22 cellular contexts compared by ENCODE assay signal in genomic region chr5:173675287-173675996, GRCh38.
"Had no signal": no experiment of that assay in that cellular context is flagged by ENCODE, and none has a peak within 500 bp of the region (broad histone marks: within the 10 kb centered on the region; RNA-seq: fewer than 3 reads in every experiment).

No MANE protein-coding gene starts in this region.

- H3K4me1 ChIP-seq: foreskin keratinocyte had no signal

- H3K9me3 Mint-ChIP-seq: activated naive CD4-positive, alpha-beta T cell treated with anti-CD3 and anti-CD28 coated beads, Interleukin-2, amount 10 ng/mL, durations not matched to agents 7 days and 5 days; central memory CD8-positive, alpha-beta T cell; dendritic cell treated with granulocyte-macrophage colony-stimulating factor and Interleukin-4, amounts not matched to agents 40 ng/mL and 50 ng/mL, for 4 days; memory B cell; natural killer cell treated with Interleukin-12 subunit alpha and Interleukin-12 subunit beta and Interleukin-15 and Interleukin-18, amount 100 ng/mL, for 72 hours had no signal

- H3K27ac ChIP-seq: breast epithelium, esophagus muscularis mucosa, foreskin keratinocyte, spleen, suprapubic skin, tibial artery, upper lobe of right lung had no signal

- ATAC-seq: activated CD4-positive, alpha-beta T cell treated with anti-CD3 and anti-CD28 coated beads for 36 hours; activated CD8-positive, alpha-beta memory T cell treated with anti-CD3 and anti-CD28 coated beads, Interleukin-2, amount 10 ng/mL, durations not matched to agents 7 days and 5 days; activated CD8-positive, alpha-beta T cell treated with anti-CD3 and anti-CD28 coated beads, Interleukin-2, amount 10 ng/mL, durations not matched to agents 7 days and 5 days; foreskin keratinocyte; natural killer cell treated with Interleukin-12 subunit alpha and Interleukin-12 subunit beta and Interleukin-15 and Interleukin-18, amount 100 ng/mL, for 72 hours; upper lobe of right lung had no signal

- H3K4me1 Mint-ChIP-seq: activated CD8-positive, alpha-beta memory T cell treated with anti-CD3 and anti-CD28 coated beads, Interleukin-2, amount 10 ng/mL, durations not matched to agents 7 days and 5 days; activated naive CD4-positive, alpha-beta T cell treated with anti-CD3 and anti-CD28 coated beads, Interleukin-2, amount 10 ng/mL, durations not matched to agents 7 days and 5 days; activated naive CD8-positive, alpha-beta T cell treated with anti-CD3 and anti-CD28 coated beads, Interleukin-2, amount 10 ng/mL, durations not matched to agents 7 days and 5 days; central memory CD8-positive, alpha-beta T cell had no signal

- H3K4me3 ChIP-seq: breast epithelium, esophagus muscularis mucosa, spleen, suprapubic skin, tibial artery, upper lobe of right lung had no signal

- H3K36me3 Mint-ChIP-seq: activated CD8-positive, alpha-beta memory T cell treated with anti-CD3 and anti-CD28 coated beads, Interleukin-2, amount 10 ng/mL, durations not matched to agents 7 days and 5 days; activated naive CD4-positive, alpha-beta T cell treated with anti-CD3 and anti-CD28 coated beads, Interleukin-2, amount 10 ng/mL, durations not matched to agents 7 days and 5 days; activated naive CD8-positive, alpha-beta T cell treated with anti-CD3 and anti-CD28 coated beads, Interleukin-2, amount 10 ng/mL, durations not matched to agents 7 days and 5 days had no signal

- H3K27ac Mint-ChIP-seq: activated CD4-positive, alpha-beta T cell treated with anti-CD3 and anti-CD28 coated beads for 36 hours; activated CD8-positive, alpha-beta memory T cell treated with anti-CD3 and anti-CD28 coated beads, Interleukin-2, amount 10 ng/mL, durations not matched to agents 7 days and 5 days; activated CD8-positive, alpha-beta T cell treated with anti-CD3 and anti-CD28 coated beads, Interleukin-2, amount 10 ng/mL, durations not matched to agents 7 days and 5 days; activated naive CD4-positive, alpha-beta T cell treated with anti-CD3 and anti-CD28 coated beads, Interleukin-2, amount 10 ng/mL, durations not matched to agents 7 days and 5 days; activated naive CD8-positive, alpha-beta T cell treated with anti-CD3 and anti-CD28 coated beads, Interleukin-2, amount 10 ng/mL, durations not matched to agents 7 days and 5 days; dendritic cell treated with granulocyte-macrophage colony-stimulating factor and Interleukin-4, amounts not matched to agents 40 ng/mL and 50 ng/mL, for 4 days; endodermal cell; memory B cell; natural killer cell treated with Interleukin-12 subunit alpha and Interleukin-12 subunit beta and Interleukin-15 and Interleukin-18, amount 100 ng/mL, for 72 hours had no signal

- H3K27me3 ChIP-seq: breast epithelium, spleen, suprapubic skin, tibial artery, upper lobe of right lung had no signal

- H3K36me3 ChIP-seq: breast epithelium, esophagus muscularis mucosa, spleen, suprapubic skin, tibial artery, upper lobe of right lung had no signal

- H3K27me3 Mint-ChIP-seq: activated CD8-positive, alpha-beta memory T cell treated with anti-CD3 and anti-CD28 coated beads, Interleukin-2, amount 10 ng/mL, durations not matched to agents 7 days and 5 days; activated naive CD4-positive, alpha-beta T cell treated with anti-CD3 and anti-CD28 coated beads, Interleukin-2, amount 10 ng/mL, durations not matched to agents 7 days and 5 days; activated naive CD8-positive, alpha-beta T cell treated with anti-CD3 and anti-CD28 coated beads, Interleukin-2, amount 10 ng/mL, durations not matched to agents 7 days and 5 days; memory B cell had no signal

- DNase-seq: activated CD4-positive, alpha-beta T cell treated with anti-CD3 and anti-CD28 coated beads for 36 hours; activated CD4-positive, CD25-positive, alpha-beta regulatory T cell; activated CD8-positive, alpha-beta memory T cell treated with anti-CD3 and anti-CD28 coated beads, Interleukin-2, amount 10 ng/mL, durations not matched to agents 7 days and 5 days; activated CD8-positive, alpha-beta T cell treated with anti-CD3 and anti-CD28 coated beads, Interleukin-2, amount 10 ng/mL, durations not matched to agents 7 days and 5 days; activated gamma-delta T cell; activated naive CD4-positive, alpha-beta T cell treated with anti-CD3 and anti-CD28 coated beads, Interleukin-2, amount 10 ng/mL, durations not matched to agents 7 days and 5 days; activated naive CD8-positive, alpha-beta T cell treated with anti-CD3 and anti-CD28 coated beads, Interleukin-2, amount 10 ng/mL, durations not matched to agents 7 days and 5 days; amniotic stem cell; endodermal cell; foreskin keratinocyte; retina; spleen; stimulated activated naive CD4-positive, alpha-beta T cell; upper lobe of right lung had no signal

- H3K9me3 ChIP-seq: upper lobe of right lung had no signal

- H3K4me3 Mint-ChIP-seq: activated CD4-positive, alpha-beta T cell treated with anti-CD3 and anti-CD28 coated beads for 36 hours; activated CD8-positive, alpha-beta memory T cell treated with anti-CD3 and anti-CD28 coated beads, Interleukin-2, amount 10 ng/mL, durations not matched to agents 7 days and 5 days; activated CD8-positive, alpha-beta T cell treated with anti-CD3 and anti-CD28 coated beads, Interleukin-2, amount 10 ng/mL, durations not matched to agents 7 days and 5 days; activated naive CD4-positive, alpha-beta T cell treated with anti-CD3 and anti-CD28 coated beads, Interleukin-2, amount 10 ng/mL, durations not matched to agents 7 days and 5 days; activated naive CD8-positive, alpha-beta T cell treated with anti-CD3 and anti-CD28 coated beads, Interleukin-2, amount 10 ng/mL, durations not matched to agents 7 days and 5 days; central memory CD8-positive, alpha-beta T cell; dendritic cell treated with granulocyte-macrophage colony-stimulating factor and Interleukin-4, amounts not matched to agents 40 ng/mL and 50 ng/mL, for 4 days; endodermal cell; memory B cell; natural killer cell treated with Interleukin-12 subunit alpha and Interleukin-12 subunit beta and Interleukin-15 and Interleukin-18, amount 100 ng/mL, for 72 hours had no signal
